ENCODE assay signal across 31 cellular contexts in genomic region chr5:163383754-163384153, GRCh38.
"Had no signal": no experiment of that assay in that cellular context is flagged by ENCODE, and none has a peak within 500 bp of the region (broad histone marks: within the 10 kb centered on the region; RNA-seq: fewer than 3 reads in every experiment).

No MANE protein-coding gene starts in this region.

- H3K4me3 ChIP-seq: adrenal gland, ascending aorta, breast epithelium, cardiac muscle cell, coronary artery, esophagus muscularis mucosa, gastrocnemius medialis, heart left ventricle had no signal

- H3K9me3 ChIP-seq: adrenal gland, ascending aorta, breast epithelium, esophagus muscularis mucosa, gastrocnemius medialis, heart left ventricle had no signal

- ATAC-seq: activated CD4-positive, alpha-beta T cell treated with anti-CD3 and anti-CD28 coated beads for 36 hours; activated CD8-positive, alpha-beta memory T cell treated with anti-CD3 and anti-CD28 coated beads, Interleukin-2, amount 10 ng/mL, durations not matched to agents 7 days and 5 days; activated CD8-positive, alpha-beta T cell treated with anti-CD3 and anti-CD28 coated beads, Interleukin-2, amount 10 ng/mL, durations not matched to agents 7 days and 5 days; activated naive CD8-positive, alpha-beta T cell treated with anti-CD3 and anti-CD28 coated beads, Interleukin-2, amount 50 U/mL, for 24 hours; effector memory CD8-positive, alpha-beta T cell; foreskin keratinocyte; gastrocnemius medialis; heart left ventricle had no signal

- H3K27ac ChIP-seq: adrenal gland, ascending aorta, breast epithelium, cardiac muscle cell, coronary artery, esophagus muscularis mucosa, foreskin keratinocyte, gastrocnemius medialis, heart left ventricle had no signal

- H3K27me3 ChIP-seq: adrenal gland, ascending aorta, breast epithelium, cardiac muscle cell, esophagus muscularis mucosa, foreskin keratinocyte, gastrocnemius medialis, heart left ventricle had no signal

- DNase-seq: activated CD4-positive, alpha-beta memory T cell treated with anti-CD3 and anti-CD28 coated beads for 36 hours; activated CD4-positive, alpha-beta T cell treated with anti-CD3 and anti-CD28 coated beads for 36 hours; activated CD4-positive, alpha-beta T cell treated with anti-CD3 and anti-CD28 coated beads, Interleukin-2, amount 10 ng/mL, durations not matched to agents 24 days and 14 days; activated CD4-positive, CD25-positive, alpha-beta regulatory T cell; activated CD4-positive, CD25-positive, alpha-beta regulatory T cell treated with anti-CD3 and anti-CD28 coated beads, Interleukin-2, amount 50 U/mL, for 72 hours; activated CD8-positive, alpha-beta memory T cell treated with anti-CD3 and anti-CD28 coated beads, Interleukin-2, amount 10 ng/mL, durations not matched to agents 7 days and 5 days; activated CD8-positive, alpha-beta memory T cell treated with anti-CD3 and anti-CD28 coated beads, Interleukin-2, amount 50 U/mL, for 4 hours; activated CD8-positive, alpha-beta T cell treated with anti-CD3 and anti-CD28 coated beads, Interleukin-2, amount 10 ng/mL, durations not matched to agents 7 days and 5 days; activated effector memory CD4-positive, alpha-beta T cell treated with anti-CD3 and anti-CD28 coated beads, Interleukin-2, amount 50 U/mL, for 16 hours; activated naive CD4-positive, alpha-beta T cell treated with anti-CD3 and anti-CD28 coated beads for 36 hours; activated naive CD8-positive, alpha-beta T cell treated with anti-CD3 and anti-CD28 coated beads for 36 hours; activated naive CD8-positive, alpha-beta T cell treated with anti-CD3 and anti-CD28 coated beads, Interleukin-2, amount 50 U/mL, for 24 hours; activated T-cell treated with anti-CD3 and anti-CD28 coated beads, Interleukin-2, amount 50 U/mL, for 1 hour; activated T-cell treated with anti-CD3 and anti-CD28 coated beads, Interleukin-2, amount 50 U/mL, for 48 hours; adrenal gland; amygdala; central memory CD4-positive, alpha-beta T cell; cerebellar nuclear complex; effector CD4-positive, alpha-beta T cell; effector memory CD8-positive, alpha-beta T cell; erythroblast; foreskin keratinocyte; gastrocnemius medialis; glutamatergic neuron; heart left ventricle; T-helper 2 cell had no signal

- H3K36me3 ChIP-seq: adrenal gland, ascending aorta, breast epithelium, cardiac muscle cell, esophagus muscularis mucosa, gastrocnemius medialis, heart left ventricle had no signal

- H3K4me1 ChIP-seq: ascending aorta, breast epithelium, foreskin keratinocyte had no signal
